In genomic region chr3:117719316-117719926, GRCh38 we compare ENCODE assay signal across 7 cellular contexts.
DNase-seq lines count a peak whose midpoint lies in the region; ATAC-seq and TF ChIP-seq lines count a peak whose summit lies in the region.

No MANE protein-coding gene starts in this region.

- no peaks in the 10 kb centered on the region for H3K79me2 ChIP-seq in DOHH2 (ENCODE audit: control insufficient read depth, low read length)

- WGBS in sigmoid colon, 2 donors = 44 to 56% methylated on average over 2 of the region's 2 CpGs

- H3K27ac ChIP-seq in DOHH2 (ENCODE audit: low read depth, low read length) = no peak overlapping the region
- H3K27ac ChIP-seq in sigmoid colon = no peak overlapping the region

- peak; percentile 63 for TF ChIP-seq CTCF in DOHH2 (IDR thresholded peaks at IDR 0.05; ENCODE audit: low read depth, low read length, poor library complexity, severe bottlenecking)
- peak; percentile 79 for TF ChIP-seq CTCF in epithelial cell of esophagus (IDR thresholded peaks at IDR 0.05; ENCODE audit: insufficient read depth, low read depth, low read length, missing control alignments)
- peak; percentile 28 to 78 (median 60) for TF ChIP-seq CTCF in sigmoid colon (IDR thresholded peaks at IDR 0.05)

- H3F3A ChIP-seq in DOHH2 (ENCODE audit: control insufficient read depth, insufficient read depth) = no peaks in the 10 kb centered on the region

- H3K36me3 ChIP-seq in DOHH2 (ENCODE audit: control insufficient read depth, low read length) (no peaks in the 10 kb centered on the region), sigmoid colon (no peaks in the 10 kb centered on the region)

- H3K27me3 ChIP-seq in DOHH2 (ENCODE audit: control insufficient read depth, low read length) = no peaks in the 10 kb centered on the region
- no peaks in the 10 kb centered on the region for H3K27me3 ChIP-seq in sigmoid colon

- DNase-seq in NCI-H2196 treated with DMSO at 0.1 percent for 48 hours (lab: John Stamatoyannopoulos, UW; ENCODE audit: unreplicated experiment) (peak; percentile 38), epithelial cell of esophagus (ENCODE audit: low read depth) (peak; percentile 43), sigmoid colon (no peak), left colon (no peak)

- peaks cover 26% of the 10 kb centered on the region for H3K4me1 ChIP-seq in DOHH2 (ENCODE audit: control insufficient read depth, low read length)
- no peaks in the 10 kb centered on the region for H3K4me1 ChIP-seq in sigmoid colon

- intact Hi-C loops in sigmoid colon (cut with DNase I) (loop anchor here (1.0 to 5.0 kb wide), 2 partner anchors 700 to 857 kb away; no protein-coding TSS in a partner anchor), left colon (cut with DNase I, micrococcal nuclease) (no loop called here)

- H3K9me3 ChIP-seq in DOHH2 (ENCODE audit: control insufficient read depth, insufficient read depth, low read length) (no peaks in the 10 kb centered on the region), sigmoid colon (no peaks in the 10 kb centered on the region)

- ATAC-seq in GM21423 (IDR thresholded peaks at IDR 0.05; ENCODE audit: unreplicated experiment) (peak; percentile 55), HG02973 (IDR thresholded peaks at IDR 0.05; ENCODE audit: unreplicated experiment) (no peak), left colon (no peak)

- TF ChIP-seq POLR2A in sigmoid colon (IDR thresholded peaks at IDR 0.05) = no peak

- no peak overlapping the region for H3K4me2 ChIP-seq in DOHH2 (ENCODE audit: low read length)

- H3K4me3 ChIP-seq in DOHH2 (ENCODE audit: low read length) = no peak overlapping the region
- H3K4me3 ChIP-seq in epithelial cell of esophagus (ENCODE audit: low read length) = no peak overlapping the region
- H3K4me3 ChIP-seq in sigmoid colon = no peak overlapping the region

- H3K9me2 ChIP-seq in DOHH2 (replicated peaks; ENCODE audit: control insufficient read depth, low read length) = no peaks in the 10 kb centered on the region

- no peak for TF ChIP-seq EP300 in sigmoid colon (IDR thresholded peaks at IDR 0.05)

- no peaks in the 10 kb centered on the region for H4K20me1 ChIP-seq in DOHH2 (ENCODE audit: control insufficient read depth, insufficient read depth, low read depth, low read length)

Comparison
In these comparisons a context has a peak if more than half of its experiments do, and no peak if none do; other contexts are left out.
1. DNase-seq: peak in NCI-H2196 treated with DMSO at 0.1 percent for 48 hours (single experiment) and epithelial cell of esophagus (single experiment); none in sigmoid colon (single experiment) and left colon (0 of 2).
2. Peak in every context shown above with its lines, with median percentiles within 50 percentile points of each other: CTCF ChIP-seq.